In genomic region chr16:4678596-4678995, GRCh38 we compare ENCODE assay signal across 17 cellular contexts. TPM values are rescaled to one million over a fixed set of nuclear protein-coding genes. Genes with fewer than 3 reads are reported as not detected.
A peak's percentile ranks its signal among the peaks of the same experiment; 100 is the strongest.
DNase-seq lines count a peak whose midpoint lies in the region; ATAC-seq and TF ChIP-seq lines count a peak whose summit lies in the region.
"Had no signal": no experiment of that assay in that cellular context is flagged by ENCODE, and none has a peak within 500 bp of the region (broad histone marks: within the 10 kb centered on the region; RNA-seq: fewer than 3 reads in every experiment).

No MANE protein-coding gene starts in this region.

- 83 to 86% methylated on average over 6 of the region's 6 CpGs for WGBS in heart right ventricle, 2 donors
- 84 to 86% methylated on average over 5 to 6 of the region's 6 CpGs for WGBS in transverse colon (ENCODE audit: low coverage in 1 of 2), 2 donors

- no peak for TF ChIP-seq CTCF in heart right ventricle (IDR thresholded peaks at IDR 0.05)
- TF ChIP-seq CTCF in VCaP (conservative IDR thresholded peaks at IDR 0.05) = no peak
- no peak for TF ChIP-seq CTCF in transverse colon (IDR thresholded peaks at IDR 0.05)

- no peak for TF ChIP-seq EP300 in transverse colon (IDR thresholded peaks at IDR 0.05; ENCODE audit: low read depth)

- intact Hi-C loops in heart right ventricle (cut with DNase I) = loop anchor here in 2 of 10 donors (5.0 kb wide), 2 partner anchors 41 to 51 kb away; no protein-coding TSS in a partner anchor
- intact Hi-C loops in cardiac septum (cut with DNase I) = no loop called here
- intact Hi-C loops in transverse colon (cut with DNase I; ENCODE audit: low total_unique reads) = no loop called here
- intact Hi-C loops in posterior cingulate gyrus (cut with DNase I) = no loop called here

- no peak for DNase-seq in heart right ventricle
- no peak for DNase-seq in cardiac septum (ENCODE audit: low spot score)
- DNase-seq in immature natural killer cell = no peak
- DNase-seq in transverse colon = no peak
- no peak for DNase-seq in posterior cingulate gyrus
- DNase-seq in EL = no peak
- DNase-seq: activated T-cell treated with anti-CD3 and anti-CD28 coated beads, Interleukin-2, amount 50 U/mL, for 4 hours; NCI-H2029 treated with DMSO at 0.1 percent for 48 hours; NK-92 treated with Interleukin-12 subunit alpha and Interleukin-12 subunit beta, amount 100 ng/mL, for 24 hours; retina; SJCRH30; WERI-Rb-1 had no signal

- H3K36me3 ChIP-seq in heart right ventricle (peaks cover 0 to 81% (median 0%) of the 10 kb centered on the region in 9 donors), transverse colon (peaks cover 0 to 6% (median under 1%) of the 10 kb centered on the region in 4 donors)
- H3K36me3 ChIP-seq: SJCRH30 had no signal

- no peak for TF ChIP-seq POLR2A in transverse colon (IDR thresholded peaks at IDR 0.05)

- ATAC-seq in heart right ventricle (no peak), GM18868 (IDR thresholded peaks at IDR 0.05; ENCODE audit: unreplicated experiment) (no peak)
- ATAC-seq: activated T-cell treated with anti-CD3 and anti-CD28 coated beads, Interleukin-2, amount 50 U/mL, for 4 hours; body of pancreas; GM12878 had no signal

- peak overlapping the region in 9 of 10 donors; percentile 25 to 91 (median 79) for H3K27ac ChIP-seq in heart right ventricle
- H3K27ac ChIP-seq in VCaP = peak overlapping the region; percentile 96
- peak overlapping the region; percentile 85 to 89 (median 86) for H3K27ac ChIP-seq in transverse colon
- H3K27ac ChIP-seq: SJCRH30, WERI-Rb-1 had no signal

- H3K4me3 ChIP-seq in heart right ventricle (no peak overlapping the region), transverse colon (no peak overlapping the region)
- H3K4me3 ChIP-seq: body of pancreas, GM12878, SJCRH30 had no signal

- H3K9me3 Mint-ChIP-seq in immature natural killer cell = no peaks in the 10 kb centered on the region
- H3K9me3 Mint-ChIP-seq: activated T-cell treated with anti-CD3 and anti-CD28 coated beads, Interleukin-2, amount 50 U/mL, for 4 hours had no signal

- peaks cover 20 to 21% of the 10 kb centered on the region in 2 donors for H3K4me1 Mint-ChIP-seq in immature natural killer cell
- H3K4me1 Mint-ChIP-seq: B cell had no signal

- H3K27me3 Mint-ChIP-seq in immature natural killer cell (ENCODE audit: low read depth in 3 of 3) = peaks cover 3 to 14% (median 7%) of the 10 kb centered on the region in 3 donors
- H3K27me3 Mint-ChIP-seq: B cell had no signal

- H3K27me3 ChIP-seq in heart right ventricle = no peaks in the 10 kb centered on the region
- H3K27me3 ChIP-seq in transverse colon = no peaks in the 10 kb centered on the region
- H3K27me3 ChIP-seq: body of pancreas, SJCRH30 had no signal

- in situ Hi-C loops in transverse colon (cut with MboI; ENCODE audit: low pct_ligation_motif_present in 1 of 4, low pct_unique_long_range_greater_than_20kb in 1 of 4, low sequenced_read_pairs in 3 of 4) = no loop called here

- H3K4me1 ChIP-seq in heart right ventricle (peaks cover 5 to 68% (median 29%) of the 10 kb centered on the region in 9 donors), transverse colon (peaks cover 0 to 26% (median 18%) of the 10 kb centered on the region in 4 donors)
- H3K4me1 ChIP-seq: body of pancreas, SJCRH30 had no signal

- H3K36me3 Mint-ChIP-seq in immature natural killer cell = peaks cover 0 to 5% (median 4%) of the 10 kb centered on the region in 3 donors

- H3K4me3 Mint-ChIP-seq in immature natural killer cell = no peak overlapping the region
- H3K4me3 Mint-ChIP-seq: activated T-cell treated with anti-CD3 and anti-CD28 coated beads, Interleukin-2, amount 50 U/mL, for 4 hours; B cell had no signal

- H3K9me3 ChIP-seq in heart right ventricle (no peaks in the 10 kb centered on the region), transverse colon (no peaks in the 10 kb centered on the region)
- H3K9me3 ChIP-seq: body of pancreas, SJCRH30 had no signal

- H3K27ac Mint-ChIP-seq in immature natural killer cell = peak overlapping the region; percentile 63 to 94 (median 78)
- H3K27ac Mint-ChIP-seq: B cell had no signal

RNA-seq across cellular contexts. Expression of gene NUDT16L1, which starts 14.8 kb away (rescaled TPM):
- total RNA-seq in heart right ventricle = 10 to 100 TPM; 34.1 to 65.7 (median 49.6) TPM
- polyA plus RNA-seq in heart right ventricle = 10 to 100 TPM; 25.4 to 48.8 TPM
- 43.7 TPM for total RNA-seq in cardiac septum
- polyA plus RNA-seq in immature natural killer cell = 100 to 1,000 TPM in 1 of 3 donors, 10 to 100 TPM in 2; 86.5 to 125 (median 99.6) TPM
- 10 to 100 TPM; 32.6 to 62.7 (median 54.3) TPM for total RNA-seq in transverse colon

RNA-seq across cellular contexts. Expression of gene MGRN1, which starts 54.0 kb away (rescaled TPM):
- total RNA-seq in heart right ventricle (10 to 100 TPM; 32.2 to 73.5 (median 42.9) TPM), cardiac septum (45.3 TPM), transverse colon (100 to 1,000 TPM in 1 of 4 donors, 10 to 100 TPM in 3; 49.1 to 127 (median 79.5) TPM)
- polyA plus RNA-seq in heart right ventricle (10 to 100 TPM; 19.2 to 20.3 TPM), immature natural killer cell (10 to 100 TPM in 1 of 3 donors, 1 to 10 TPM in 2; 2.3 to 13.2 (median 3.5) TPM)

RNA-seq across cellular contexts. Expression of gene ANKS3, which starts 55.5 kb away (rescaled TPM):
- total RNA-seq in heart right ventricle = 10 to 100 TPM in 1 of 10 donors, 1 to 10 TPM in 9; 5.1 to 11.4 (median 7.9) TPM
- 10 to 100 TPM; 12.4 to 33.7 TPM for polyA plus RNA-seq in heart right ventricle
- 9.9 TPM for total RNA-seq in cardiac septum
- 1 to 10 TPM; 1.4 to 6.4 (median 2.6) TPM for polyA plus RNA-seq in immature natural killer cell
- total RNA-seq in transverse colon = 10 to 100 TPM; 14.9 to 38.4 (median 25.0) TPM

RNA-seq across cellular contexts. Expression of gene DNAAF8, which starts 55.7 kb away (rescaled TPM):
- total RNA-seq in heart right ventricle (1 to 10 TPM in 4 of 10 donors, under 1 TPM in 4, not detected in 2; 0.32 to 1.9 (median 1.1) TPM), cardiac septum (0.65 TPM), transverse colon (1 to 10 TPM in 1 of 4 donors, under 1 TPM in 2, not detected in 1; 0.55 to 2.9 (median 0.60) TPM)
- polyA plus RNA-seq in heart right ventricle (1 to 10 TPM; 1.1 to 1.3 TPM), immature natural killer cell (under 1 TPM in 2 of 3 donors, not detected in 1; 0.15 to 0.22 TPM)
